ENCODE assay signal across 20 cellular contexts in the genomic region with DNA sequence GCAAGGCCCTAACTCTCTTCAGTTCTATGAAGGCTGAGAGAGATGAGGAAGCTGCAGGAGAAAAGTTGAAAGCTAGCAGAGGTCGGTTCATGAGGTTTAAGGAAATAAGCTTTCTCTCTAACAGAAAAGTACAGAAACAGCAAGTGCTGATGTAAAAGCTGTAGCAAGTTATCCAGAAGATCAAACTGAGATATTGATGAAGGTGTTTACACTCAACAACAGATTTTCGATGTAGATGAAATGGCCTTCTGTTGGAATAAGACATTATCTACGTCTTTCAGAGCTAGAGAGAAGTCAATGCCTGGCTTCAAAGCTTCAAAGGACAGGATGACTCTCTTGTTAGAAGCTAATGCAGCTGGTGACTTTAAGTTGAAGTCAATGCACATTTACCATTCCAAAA.
DNase-seq lines count a peak whose midpoint lies in the region; ATAC-seq and TF ChIP-seq lines count a peak whose summit lies in the region.
"Had no signal": no experiment of that assay in that cellular context is flagged by ENCODE, and none has a peak within 500 bp of the region (broad histone marks: within the 10 kb centered on the region; RNA-seq: fewer than 3 reads in every experiment).

No MANE protein-coding gene starts in this region.

- H3K4me1 Mint-ChIP-seq in activated T-cell treated with anti-CD3 and anti-CD28 coated beads, Interleukin-2, amount 50 U/mL, for 72 hours (ENCODE audit: low read depth) = peaks cover 46% of the 10 kb centered on the region
- peaks cover 16% of the 10 kb centered on the region for H3K4me1 Mint-ChIP-seq in activated T-helper 17 cell treated with anti-CD3 and anti-CD28 coated beads, Interleukin-2, amount 50 U/mL, for 72 hours
- peaks cover 16 to 95% (median 82%) of the 10 kb centered on the region in 7 donors for H3K4me1 Mint-ChIP-seq in naive thymus-derived CD4-positive, alpha-beta T cell

- H3K9me3 ChIP-seq in DND-41 (ENCODE audit: insufficient read depth, low read length, severe bottlenecking) = peaks cover 11% of the 10 kb centered on the region
- H3K9me3 ChIP-seq in naive thymus-derived CD4-positive, alpha-beta T cell (ENCODE audit: control insufficient read depth in 2 of 3, low read length in 3 of 3) = no peaks in the 10 kb centered on the region
- H3K9me3 ChIP-seq: HAP-1 had no signal

- DNase-seq in activated T-cell treated with anti-CD3 and anti-CD28 coated beads, Interleukin-2, amount 50 U/mL, for 72 hours = no peak
- DNase-seq in activated T-cell treated with anti-CD3 and anti-CD28 coated beads for 4 hours (no peak), DND-41 (no peak)
- peak in 7 of 9 donors; percentile 23 to 74 (median 65) for DNase-seq in naive thymus-derived CD4-positive, alpha-beta T cell
- DNase-seq in activated CD8-positive, alpha-beta memory T cell treated with anti-CD3 and anti-CD28 coated beads, Interleukin-2, amount 50 U/mL, for 48 hours = no peak
- DNase-seq: IMR-90; NCI-H1417; NCI-H187 treated with DMSO at 0.1 percent for 48 hours; NCI-H446; NCI-H69; NK-92 treated with Interleukin-12 subunit alpha and Interleukin-12 subunit beta, amount 100 ng/mL, for 24 hours; OCI-M1; RPMI8226; SIG-M5 had no signal

- no peaks in the 10 kb centered on the region for H3K36me3 ChIP-seq in DND-41 (ENCODE audit: insufficient read depth, low read length)
- no peaks in the 10 kb centered on the region for H3K36me3 ChIP-seq in naive thymus-derived CD4-positive, alpha-beta T cell (ENCODE audit: control insufficient read depth in 2 of 3, insufficient read depth in 3 of 3, low read length in 3 of 3)
- H3K36me3 ChIP-seq: HAP-1 had no signal

- H3K9me3 Mint-ChIP-seq in activated T-cell treated with anti-CD3 and anti-CD28 coated beads, Interleukin-2, amount 50 U/mL, for 72 hours = peaks cover 3 to 5% of the 10 kb centered on the region in 2 donors
- H3K9me3 Mint-ChIP-seq in activated T-helper 17 cell treated with anti-CD3 and anti-CD28 coated beads, Interleukin-2, amount 50 U/mL, for 72 hours = peaks cover 5% of the 10 kb centered on the region
- H3K9me3 Mint-ChIP-seq in naive thymus-derived CD4-positive, alpha-beta T cell = peaks cover 0 to 10% (median 4%) of the 10 kb centered on the region in 11 donors

- no peaks in the 10 kb centered on the region for H3K27me3 ChIP-seq in DND-41 (ENCODE audit: insufficient read depth, low read length, poor library complexity)
- no peaks in the 10 kb centered on the region for H3K27me3 ChIP-seq in naive thymus-derived CD4-positive, alpha-beta T cell (ENCODE audit: control insufficient read depth in 2 of 2, insufficient read depth in 2 of 2, low read length in 2 of 2)

- H3K36me3 Mint-ChIP-seq in activated T-cell treated with anti-CD3 and anti-CD28 coated beads, Interleukin-2, amount 50 U/mL, for 72 hours (ENCODE audit: insufficient read depth in 2 of 2) = peaks cover 3 to 5% of the 10 kb centered on the region in 2 donors
- no peaks in the 10 kb centered on the region for H3K36me3 Mint-ChIP-seq in activated T-helper 17 cell treated with anti-CD3 and anti-CD28 coated beads, Interleukin-2, amount 50 U/mL, for 72 hours (ENCODE audit: low read depth)
- peaks cover 0 to 7% (median 5%) of the 10 kb centered on the region in 5 donors for H3K36me3 Mint-ChIP-seq in naive thymus-derived CD4-positive, alpha-beta T cell

- peaks cover 9% of the 10 kb centered on the region for H3K4me1 ChIP-seq in DND-41 (ENCODE audit: insufficient read depth, low read length)
- H3K4me1 ChIP-seq in naive thymus-derived CD4-positive, alpha-beta T cell (ENCODE audit: control insufficient read depth in 2 of 2, insufficient read depth in 2 of 2, low read length in 2 of 2) = peaks cover 0 to 66% of the 10 kb centered on the region in 2 donors
- H3K4me1 ChIP-seq: A549, HAP-1 had no signal

- no peak overlapping the region for H3K9ac ChIP-seq in DND-41 (ENCODE audit: low read depth, low read length)

- intact Hi-C loops in naive thymus-derived CD4-positive, alpha-beta T cell (cut with micrococcal nuclease) = loop anchor here in 1 of 2 donors (1.0 kb wide), 1 partner anchor 10 kb away; no protein-coding TSS in a partner anchor

- no peaks in the 10 kb centered on the region for H3K79me2 ChIP-seq in DND-41 (ENCODE audit: insufficient read depth, low read length)

- H3K27ac ChIP-seq in DND-41 (ENCODE audit: low read length) = peak overlapping the region; percentile 7; the same call in 1 of the 2 replicates
- peak overlapping the region; percentile 60 for H3K27ac ChIP-seq in naive thymus-derived CD4-positive, alpha-beta T cell (ENCODE audit: low read depth, low read length)
- H3K27ac ChIP-seq: A549, C4-2B had no signal

- H3K4me2 ChIP-seq in DND-41 (ENCODE audit: insufficient read depth, low read length) = no peak overlapping the region
- H3K4me2 ChIP-seq: A549 had no signal

- no peak for TF ChIP-seq CTCF in DND-41 (IDR thresholded peaks at IDR 0.05; ENCODE audit: borderline replicate concordance, extremely low read depth, low read length, poor library complexity, severe bottlenecking)

- CTCF ChIA-PET in naive thymus-derived CD4-positive, alpha-beta T cell (lab: Charles Lee) = interaction anchor here (0.6 to 2.6 kb wide), 5 partner anchors 10 to 48 kb away, joined by 3 to 10 read pairs (median 5); no protein-coding TSS in a partner anchor

- H3K27ac Mint-ChIP-seq in activated T-cell treated with anti-CD3 and anti-CD28 coated beads, Interleukin-2, amount 50 U/mL, for 72 hours = no peak overlapping the region
- H3K27ac Mint-ChIP-seq in activated T-helper 17 cell treated with anti-CD3 and anti-CD28 coated beads, Interleukin-2, amount 50 U/mL, for 72 hours = peak overlapping the region; percentile 64
- peak overlapping the region; percentile 43 to 95 (median 78) for H3K27ac Mint-ChIP-seq in naive thymus-derived CD4-positive, alpha-beta T cell

- no peak for ATAC-seq in activated T-cell treated with anti-CD3 and anti-CD28 coated beads, Interleukin-2, amount 50 U/mL, for 72 hours (replicated peaks in 1 of 2)
- peak; percentile 44; the same call in 1 of the 3 replicates for ATAC-seq in DND-41 (ENCODE audit: insufficient read depth, low read depth)
- no peak for ATAC-seq in activated T-helper 17 cell treated with anti-CD3 and anti-CD28 coated beads, Interleukin-2, amount 50 U/mL, for 72 hours (replicated peaks)
- peak; percentile 23 for ATAC-seq in naive thymus-derived CD4-positive, alpha-beta T cell
- ATAC-seq in HG03439 (IDR thresholded peaks at IDR 0.05; ENCODE audit: unreplicated experiment) = no peak
- no peak for ATAC-seq in GM19395 (IDR thresholded peaks at IDR 0.05; ENCODE audit: unreplicated experiment)
- ATAC-seq: A549 had no signal

- H4K20me1 ChIP-seq in DND-41 (ENCODE audit: insufficient read depth, low read length) = no peaks in the 10 kb centered on the region

- no peaks in the 10 kb centered on the region for H3K27me3 Mint-ChIP-seq in activated T-cell treated with anti-CD3 and anti-CD28 coated beads, Interleukin-2, amount 50 U/mL, for 72 hours (ENCODE audit: low read depth)
- H3K27me3 Mint-ChIP-seq in activated T-helper 17 cell treated with anti-CD3 and anti-CD28 coated beads, Interleukin-2, amount 50 U/mL, for 72 hours = no peaks in the 10 kb centered on the region
- H3K27me3 Mint-ChIP-seq in naive thymus-derived CD4-positive, alpha-beta T cell = no peaks in the 10 kb centered on the region

- POLR2A ChIA-PET in naive thymus-derived CD4-positive, alpha-beta T cell (lab: Charles Lee) = interaction anchor here (0.9 to 2.2 kb wide), 4 partner anchors 12 to 352 kb away, joined by 3 to 6 read pairs (median 3); a partner anchor contains a TSS

- H2AFZ ChIP-seq in DND-41 (ENCODE audit: low read depth, low read length) = no peak overlapping the region

- H3K4me3 ChIP-seq in DND-41 (ENCODE audit: low read depth in 1 of 2, low read length in 2 of 2) = no peak overlapping the region
- H3K4me3 ChIP-seq in naive thymus-derived CD4-positive, alpha-beta T cell (ENCODE audit: low read length) = no peak overlapping the region
- H3K4me3 ChIP-seq: A549, HAP-1 had no signal

- peak overlapping the region; percentile 21 to 63 for H3K4me3 Mint-ChIP-seq in activated T-cell treated with anti-CD3 and anti-CD28 coated beads, Interleukin-2, amount 50 U/mL, for 72 hours
- peak overlapping the region; percentile 48 for H3K4me3 Mint-ChIP-seq in activated T-helper 17 cell treated with anti-CD3 and anti-CD28 coated beads, Interleukin-2, amount 50 U/mL, for 72 hours
- H3K4me3 Mint-ChIP-seq in naive thymus-derived CD4-positive, alpha-beta T cell = peak overlapping the region in 8 of 10 donors; percentile 5 to 69 (median 58)

Comparison
In these comparisons a context has a peak if more than half of its experiments do, and no peak if none do; other contexts are left out.
1. ATAC-seq: peak in DND-41 (single experiment) and naive thymus-derived CD4-positive, alpha-beta T cell (single experiment); none in activated T-cell treated with anti-CD3 and anti-CD28 coated beads, Interleukin-2, amount 50 U/mL, for 72 hours (0 of 2), activated T-helper 17 cell treated with anti-CD3 and anti-CD28 coated beads, Interleukin-2, amount 50 U/mL, for 72 hours (single experiment), HG03439 (single experiment) and GM19395 (single experiment).
2. DNase-seq: peak in naive thymus-derived CD4-positive, alpha-beta T cell (7 of 9); none in activated T-cell treated with anti-CD3 and anti-CD28 coated beads, Interleukin-2, amount 50 U/mL, for 72 hours (0 of 2), activated T-cell treated with anti-CD3 and anti-CD28 coated beads for 4 hours (single experiment), DND-41 (single experiment) and activated CD8-positive, alpha-beta memory T cell treated with anti-CD3 and anti-CD28 coated beads, Interleukin-2, amount 50 U/mL, for 48 hours (single experiment).
3. Peak in every context shown above with its lines, with median percentiles within 50 percentile points of each other: H3K4me3 Mint-ChIP-seq.